1 cellular context compared by ENCODE assay signal in genomic region chr13:51624207-51624606, GRCh38.
TF ChIP-seq lines count a peak whose summit lies in the region.

No MANE protein-coding gene starts in this region.

TF ChIP-seq in GM23338, 12 proteins besides CTCF, POLR2A, EP300 and RAD21 (continued from another document):
- TF ChIP-seq ETS1 (IDR thresholded peaks at IDR 0.05) (no peak), ZNF331 (CRISPR knock-in tag; IDR thresholded peaks at IDR 0.05; ENCODE audit: low read depth) (no peak), EZH2phosphoT487 (IDR thresholded peaks at IDR 0.05; ENCODE audit: unreplicated experiment) (no peak), REST (IDR thresholded peaks at IDR 0.05; ENCODE audit: unreplicated experiment) (no peak), EZH2 (IDR thresholded peaks at IDR 0.05; ENCODE audit: low read depth, unreplicated experiment) (no peak), ZNF114 (CRISPR knock-in tag; IDR thresholded peaks at IDR 0.05) (no peak), NANOG (IDR thresholded peaks at IDR 0.05; ENCODE audit: borderline replicate concordance) (no peak)
